ENCODE assay signal across 17 cellular contexts in the genomic region with DNA sequence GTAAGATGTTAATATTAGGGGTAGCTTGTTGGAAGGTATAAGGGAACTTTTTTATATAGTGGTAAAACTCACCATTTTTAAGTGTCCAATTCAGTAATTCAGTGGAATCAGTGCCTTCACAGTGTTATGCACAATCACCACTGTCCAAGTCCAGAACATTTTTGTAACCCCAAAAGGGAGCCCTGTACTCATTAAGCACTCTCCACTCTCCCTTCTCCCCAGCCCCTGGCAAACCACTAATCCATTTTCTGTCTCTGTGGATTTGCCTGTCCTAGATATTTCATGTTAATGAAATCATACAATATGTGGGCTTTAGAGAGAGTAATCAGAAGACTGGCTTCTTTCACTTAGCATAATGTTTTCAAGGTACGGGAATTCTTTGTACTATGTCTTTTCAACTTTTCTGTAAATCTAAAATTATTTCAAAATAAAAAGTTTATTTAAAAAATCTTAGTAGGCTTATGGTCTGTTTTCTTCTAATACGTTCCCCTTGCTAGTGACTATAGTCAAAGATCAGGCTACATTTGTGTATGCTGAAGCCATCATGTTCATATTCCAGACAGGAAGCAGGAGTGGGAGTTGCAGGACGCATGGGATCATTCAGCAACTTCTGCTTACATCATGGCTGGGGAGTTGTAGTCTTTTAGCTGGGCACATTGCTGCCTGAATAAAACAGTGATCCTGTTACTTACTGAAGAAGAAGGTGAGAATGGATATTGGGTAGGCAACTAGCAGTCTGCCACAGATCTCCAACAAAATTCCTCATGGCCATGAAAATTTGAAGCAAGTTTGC. TPM values are rescaled to one million over a fixed set of nuclear protein-coding genes. Genes with fewer than 3 reads are reported as not detected.
DNase-seq lines count a peak whose midpoint lies in the region; TF ChIP-seq lines count a peak whose summit lies in the region.
"Had no signal": no experiment of that assay in that cellular context is flagged by ENCODE, and none has a peak within 500 bp of the region (broad histone marks: within the 10 kb centered on the region; RNA-seq: fewer than 3 reads in every experiment).

No MANE protein-coding gene starts in this region.

- TF ChIP-seq CTCF in Loucy (conservative IDR thresholded peaks at IDR 0.05; ENCODE audit: low read length) (no peak), fibroblast of mammary gland (conservative IDR thresholded peaks at IDR 0.05; ENCODE audit: control insufficient read depth, insufficient read depth, low read depth, low read length) (no peak), osteoblast (IDR thresholded peaks at IDR 0.05; ENCODE audit: extremely low read depth, low read depth, low read length) (no peak), lower leg skin (IDR thresholded peaks at IDR 0.05) (no peak)

- TF ChIP-seq POLR2A in lower leg skin (IDR thresholded peaks at IDR 0.05) = no peak

- H3K36me3 ChIP-seq in GM23248 (ENCODE audit: low read depth) (no peaks in the 10 kb centered on the region), Loucy (ENCODE audit: insufficient read depth, low read length) (no peaks in the 10 kb centered on the region), osteoblast (ENCODE audit: insufficient read depth, low read length) (no peaks in the 10 kb centered on the region)
- H3K36me3 ChIP-seq: HAP-1 had no signal

- H3K4me1 ChIP-seq in GM23248 (ENCODE audit: insufficient read depth) = peaks cover 12% of the 10 kb centered on the region
- peaks cover 13% of the 10 kb centered on the region for H3K4me1 ChIP-seq in Loucy (ENCODE audit: insufficient read depth, low read length, poor library complexity, severe bottlenecking)
- H3K4me1 ChIP-seq in osteoblast (ENCODE audit: insufficient read depth, low read length) = peaks cover 16% of the 10 kb centered on the region

- H2AFZ ChIP-seq in GM23248 (0 out of 2 replicates have a peak overlapping the region, but pooled peaks have one; percentile 17), Loucy (ENCODE audit: low read length) (0 out of 2 replicates have a peak overlapping the region, but pooled peaks have one; percentile 46), osteoblast (ENCODE audit: low read length) (peak overlapping the region; percentile 21)

- DNase-seq in GM23248 = no peak
- DNase-seq in fibroblast of mammary gland (ENCODE audit: low read depth) = peak; percentile 27
- DNase-seq in osteoblast (ENCODE audit: insufficient read length, low spot score, missing footprints) = no peak
- no peak for DNase-seq in lower leg skin (ENCODE audit: low spot score in 2 of 2)
- DNase-seq in DMS 273 treated with DMSO at 0.1 percent for 48 hours (lab: John Stamatoyannopoulos, UW) = no peak
- DNase-seq in NCI-H187 treated with DMSO at 0.1 percent for 48 hours (lab: John Stamatoyannopoulos, UW) = no peak
- DNase-seq: CD4-positive, alpha-beta T cell; DMS53; MV-4-11; NCI-H1417; NCI-H2029; NCI-H2171; NCI-H446 treated with DMSO at 0.1 percent for 48 hours; NCI-H748 treated with DMSO at 0.1 percent for 48 hours had no signal

- H3K9me3 ChIP-seq in GM23248 (ENCODE audit: low read depth) = no peaks in the 10 kb centered on the region
- no peaks in the 10 kb centered on the region for H3K9me3 ChIP-seq in Loucy (ENCODE audit: insufficient read depth, low read depth, low read length)
- no peaks in the 10 kb centered on the region for H3K9me3 ChIP-seq in osteoblast (ENCODE audit: low read depth, low read length)
- H3K9me3 ChIP-seq: HAP-1 had no signal

- H3K4me2 ChIP-seq in GM23248 (ENCODE audit: unreplicated experiment) = no peak overlapping the region
- H3K4me2 ChIP-seq in Loucy (ENCODE audit: low read depth, low read length, poor library complexity, severe bottlenecking) = no peak overlapping the region
- H3K4me2 ChIP-seq in osteoblast (ENCODE audit: insufficient read depth, low read length) = no peak overlapping the region

- H3K9me2 ChIP-seq in GM23248 (ENCODE audit: insufficient read depth) = no peaks in the 10 kb centered on the region
- H3K9me2 ChIP-seq in Loucy (replicated peaks; ENCODE audit: low read depth, low read length) = no peaks in the 10 kb centered on the region

- no peak overlapping the region for H3K9ac ChIP-seq in GM23248
- no peak overlapping the region for H3K9ac ChIP-seq in Loucy (ENCODE audit: low read depth, low read length, poor library complexity, severe bottlenecking)

- H3K79me2 ChIP-seq in GM23248 (ENCODE audit: insufficient read depth) (no peaks in the 10 kb centered on the region), Loucy (ENCODE audit: insufficient read depth, low read length) (no peaks in the 10 kb centered on the region), osteoblast (ENCODE audit: insufficient read depth, low read length) (no peaks in the 10 kb centered on the region)

- intact Hi-C loops in lower leg skin (cut with DNase I; ENCODE audit: low total_unique reads) = no loop called here

- H3K27ac ChIP-seq in GM23248 = no peak overlapping the region
- no peak overlapping the region for H3K27ac ChIP-seq in osteoblast (ENCODE audit: low read depth, low read length)
- H3K27ac ChIP-seq: SK-N-MC had no signal

- H3K27me3 ChIP-seq in GM23248 (replicated peaks; ENCODE audit: insufficient read depth) (no peaks in the 10 kb centered on the region), Loucy (ENCODE audit: insufficient read depth, low read length, poor library complexity, severe bottlenecking) (no peaks in the 10 kb centered on the region), osteoblast (ENCODE audit: insufficient read depth, low read length) (no peaks in the 10 kb centered on the region)

- H3K4me3 ChIP-seq in GM23248 (no peak overlapping the region), Loucy (ENCODE audit: low read length, poor library complexity, severe bottlenecking) (no peak overlapping the region), fibroblast of mammary gland (ENCODE audit: control insufficient read depth, low read depth, low read length) (no peak overlapping the region), osteoblast (ENCODE audit: insufficient read depth, low read length) (no peak overlapping the region), lower leg skin (ENCODE audit: low read depth, poor library complexity, severe bottlenecking) (no peak overlapping the region)
- H3K4me3 ChIP-seq: HAP-1, SK-N-MC had no signal

- in situ Hi-C loops in GM23248 (cut with MboI) = no loop called here

- H4K20me1 ChIP-seq in GM23248 (ENCODE audit: insufficient read depth) (no peaks in the 10 kb centered on the region), Loucy (ENCODE audit: insufficient read depth, low read length, poor library complexity, severe bottlenecking) (no peaks in the 10 kb centered on the region), osteoblast (ENCODE audit: insufficient read depth, low read length) (no peaks in the 10 kb centered on the region)

- WGBS in GM23248 (ENCODE audit: low coverage in 1 of 2, low lambda C conversion rate in 2 of 2, missing lambda C conversion rate in 2 of 2), 2 experiments = 69 to 70% methylated on average over 3 of the region's 3 CpGs
- WGBS in lower leg skin, 2 donors = 58 to 67% methylated on average over 3 of the region's 3 CpGs

- H3F3A ChIP-seq in GM23248 (ENCODE audit: insufficient read depth) (peaks cover 3% of the 10 kb centered on the region; the same call in 1 of the 2 replicates), Loucy (ENCODE audit: low read depth) (no peaks in the 10 kb centered on the region)

RNA-seq across cellular contexts. Expression of gene TAX1BP1, which starts 35.4 kb away (rescaled TPM):
- total RNA-seq in GM23248 (2014; rRNA removed; shearing (Covaris generic)) = 79.4 and 98.1 TPM in 2 replicates
- polyA plus RNA-seq in GM23248 (2016; fragmentation: Nextera tagmentation; extraction: Ambion mirVana) = 131 and 137 TPM in 2 replicates
- total RNA-seq in osteoblast (107 and 112 TPM in 2 replicates), lower leg skin (10 to 100 TPM; 81.4 to 98.8 (median 85.8) TPM)

RNA-seq across cellular contexts. Expression of gene HIBADH, which starts 41.9 kb away (rescaled TPM):
- total RNA-seq in GM23248 (2014; rRNA removed; shearing (Covaris generic)) = 70.1 and 70.9 TPM in 2 replicates
- polyA plus RNA-seq in GM23248 (2016; fragmentation: Nextera tagmentation; extraction: Ambion mirVana) = 87.0 and 96.3 TPM in 2 replicates
- total RNA-seq in osteoblast = 74.8 and 76.0 TPM in 2 replicates
- 10 to 100 TPM; 19.6 to 35.0 (median 30.5) TPM for total RNA-seq in lower leg skin
